In the genomic region with DNA sequence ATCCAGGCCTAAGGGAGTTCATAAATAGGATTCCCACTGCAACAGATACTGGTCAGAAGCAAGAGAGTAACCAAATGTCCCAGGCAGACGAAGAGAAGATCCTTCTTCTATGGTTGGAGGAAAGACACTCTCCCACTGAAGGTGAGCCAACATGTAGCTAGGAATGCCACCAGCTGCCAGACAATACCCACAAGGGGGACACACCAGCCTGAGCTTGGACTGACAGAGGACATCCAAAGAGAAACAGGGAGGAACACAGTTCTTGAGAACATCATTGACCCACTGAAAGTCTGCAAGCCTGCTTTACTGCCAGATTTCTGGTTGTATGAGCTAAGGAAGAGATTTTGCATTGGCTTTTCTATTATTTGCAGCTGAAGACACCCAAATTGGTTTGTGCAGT, we compare ENCODE assay signal across 30 cellular contexts.
"Had no signal": no experiment of that assay in that cellular context is flagged by ENCODE, and none has a peak within 500 bp of the region (broad histone marks: within the 10 kb centered on the region; RNA-seq: fewer than 3 reads in every experiment).

No MANE protein-coding gene starts in this region.

- H3K4me1 ChIP-seq: left lung, lower lobe of right lung, pancreas, spleen, suprapubic skin, tibial artery, upper lobe of right lung had no signal

- H3K4me3 Mint-ChIP-seq: immature natural killer cell; natural killer cell; nephron progenitor cell; stimulated activated effector memory CD8-positive, alpha-beta T cell treated with anti-CD3 and anti-CD28 coated beads, Interleukin-12 subunit alpha, Interleukin-12 subunit beta, amount 100 ng/mL, for 72 hours; stimulated activated naive CD8-positive, alpha-beta T cell treated with anti-CD3 and anti-CD28 coated beads, Interleukin-15, Interleukin-2, amounts not matched to agents 100 ng/mL and 50 ng/mL, for 24 hours had no signal

- H3K27ac Mint-ChIP-seq: immature natural killer cell; naive B cell; natural killer cell; nephron progenitor cell; stimulated activated effector memory CD8-positive, alpha-beta T cell treated with anti-CD3 and anti-CD28 coated beads, Interleukin-12 subunit alpha, Interleukin-12 subunit beta, amount 100 ng/mL, for 72 hours; stimulated activated naive CD8-positive, alpha-beta T cell treated with anti-CD3 and anti-CD28 coated beads, Interleukin-15, Interleukin-2, amounts not matched to agents 100 ng/mL and 50 ng/mL, for 24 hours had no signal

- DNase-seq: hypothalamus; immature natural killer cell; kidney; left colon; left lung; lower lobe of right lung; mammary epithelial cell; mesenchymal stem cell; naive B cell; natural killer cell; nephron progenitor cell; pancreas; posterior cingulate gyrus; retina; right cardiac atrium; sigmoid colon; small intestine; spleen; stimulated activated CD4-positive, alpha-beta T cell treated with anti-CD3 and anti-CD28 coated beads, Interleukin-4, amount 100 ng/mL, for 24 hours; stimulated activated naive CD4-positive, alpha-beta T cell; tibial artery; trophoblast cell; upper lobe of right lung had no signal

- H3K4me1 Mint-ChIP-seq: immature natural killer cell; naive B cell; natural killer cell; stimulated activated effector memory CD8-positive, alpha-beta T cell treated with anti-CD3 and anti-CD28 coated beads, Interleukin-12 subunit alpha, Interleukin-12 subunit beta, amount 100 ng/mL, for 72 hours had no signal

- FAIRE-seq: islet of Langerhans, kidney, pancreas, small intestine, urothelium cell line had no signal

- H3K36me3 Mint-ChIP-seq: immature natural killer cell; naive B cell; natural killer cell; stimulated activated effector memory CD8-positive, alpha-beta T cell treated with anti-CD3 and anti-CD28 coated beads, Interleukin-12 subunit alpha, Interleukin-12 subunit beta, amount 100 ng/mL, for 72 hours had no signal

- H3K27ac ChIP-seq: left lung, lower lobe of right lung, pancreas, sigmoid colon, spleen, suprapubic skin, thoracic aorta, tibial artery, upper lobe of right lung had no signal

- H3K4me3 ChIP-seq: left lung, lower lobe of right lung, pancreas, prostate gland, sigmoid colon, spleen, suprapubic skin, thoracic aorta, tibial artery, upper lobe of right lung had no signal

- ATAC-seq: left colon; left lung; lower lobe of right lung; natural killer cell; pancreas; right cardiac atrium; stimulated activated effector memory CD8-positive, alpha-beta T cell treated with anti-CD3 and anti-CD28 coated beads, Interleukin-12 subunit alpha, Interleukin-12 subunit beta, amount 100 ng/mL, for 72 hours; upper lobe of right lung had no signal

- H3K9me3 ChIP-seq: pancreas, prostate gland, sigmoid colon, suprapubic skin, upper lobe of right lung had no signal

- H3K27me3 ChIP-seq: left lung, pancreas, sigmoid colon, spleen, suprapubic skin, tibial artery, upper lobe of right lung had no signal

- H3K36me3 ChIP-seq: left lung, lower lobe of right lung, pancreas, prostate gland, sigmoid colon, spleen, suprapubic skin, thoracic aorta, tibial artery, upper lobe of right lung had no signal
